In genomic region chr20:38842558-38842981, GRCh38 we compare ENCODE assay signal across 8 cellular contexts. TPM values are rescaled to one million over a fixed set of nuclear protein-coding genes. Genes with fewer than 3 reads are reported as not detected.
DNase-seq lines count a peak whose midpoint lies in the region; ATAC-seq and TF ChIP-seq lines count a peak whose summit lies in the region.

No MANE protein-coding gene starts in this region.

- H3K27ac ChIP-seq in left ventricle myocardium inferior (replicated peaks), result no peak overlapping the region

- H3K4me1 ChIP-seq in left ventricle myocardium inferior, result peaks cover 25% of the 10 kb centered on the region

- H3K4me3 ChIP-seq in foreskin fibroblast (ENCODE audit: low read depth in 1 of 2, low read length in 2 of 2), result no peak overlapping the region
- no peak overlapping the region for H3K4me3 ChIP-seq in left ventricle myocardium inferior

- H3K9me3 ChIP-seq in left ventricle myocardium inferior (replicated peaks), result no peaks in the 10 kb centered on the region

- peak; percentile 41 to 75 for DNase-seq in activated CD4-positive, alpha-beta T cell treated with anti-CD3 and anti-CD28 coated beads, Interleukin-2, amount 50 U/mL, for 24 hours (ENCODE audit: low read depth in 1 of 2, low spot score in 1 of 2)
- DNase-seq in stimulated activated CD4-positive, alpha-beta T cell treated with anti-CD3 and anti-CD28 coated beads, Interleukin-12 subunit alpha, Interleukin-12 subunit beta, amount 100 ng/mL, for 24 hours (ENCODE audit: low read depth in 2 of 2), result peak; percentile 50 to 74
- DNase-seq in A172 (ENCODE audit: low spot score) (no peak), foreskin fibroblast (no peak), left ventricle myocardium inferior (no peak), C1 segment of cervical spinal cord (lab: John Stamatoyannopoulos, UW) (no peak)

- no peaks in the 10 kb centered on the region for H3K36me3 ChIP-seq in left ventricle myocardium inferior

- H3K27me3 ChIP-seq in left ventricle myocardium inferior (ENCODE audit: low read depth), result peaks cover 22% of the 10 kb centered on the region

- intact Hi-C loops in left ventricle myocardium inferior (cut with micrococcal nuclease), result no loop called here

- ATAC-seq in GM19463 (IDR thresholded peaks at IDR 0.05; ENCODE audit: unreplicated experiment) (peak; percentile 87), HG03354 (IDR thresholded peaks at IDR 0.05; ENCODE audit: poor library complexity, severe bottlenecking, unreplicated experiment) (peak; percentile 94)

- no peak for TF ChIP-seq CTCF in foreskin fibroblast (IDR thresholded peaks at IDR 0.05; ENCODE audit: low read depth, low read length)
- TF ChIP-seq CTCF in left ventricle myocardium inferior (IDR thresholded peaks at IDR 0.05; ENCODE audit: borderline replicate concordance), result no peak

RNA-seq across cellular contexts. Expression of gene PPP1R16B, which starts 37.1 kb away (rescaled TPM):
- 0.14 TPM in 2 replicates for total RNA-seq in A172 (2014; rRNA removed; shearing (Covaris generic))
- total RNA-seq in left ventricle myocardium inferior, result 6.3 TPM

Comparison
In these comparisons a context has a peak if more than half of its experiments do, and no peak if none do; other contexts are left out.
1. DNase-seq: peak in activated CD4-positive, alpha-beta T cell treated with anti-CD3 and anti-CD28 coated beads, Interleukin-2, amount 50 U/mL, for 24 hours (2 of 2) and stimulated activated CD4-positive, alpha-beta T cell treated with anti-CD3 and anti-CD28 coated beads, Interleukin-12 subunit alpha, Interleukin-12 subunit beta, amount 100 ng/mL, for 24 hours (2 of 2); none in A172 (single experiment), foreskin fibroblast (0 of 2), left ventricle myocardium inferior (single experiment) and C1 segment of cervical spinal cord (0 of 14).